In the genomic region with DNA sequence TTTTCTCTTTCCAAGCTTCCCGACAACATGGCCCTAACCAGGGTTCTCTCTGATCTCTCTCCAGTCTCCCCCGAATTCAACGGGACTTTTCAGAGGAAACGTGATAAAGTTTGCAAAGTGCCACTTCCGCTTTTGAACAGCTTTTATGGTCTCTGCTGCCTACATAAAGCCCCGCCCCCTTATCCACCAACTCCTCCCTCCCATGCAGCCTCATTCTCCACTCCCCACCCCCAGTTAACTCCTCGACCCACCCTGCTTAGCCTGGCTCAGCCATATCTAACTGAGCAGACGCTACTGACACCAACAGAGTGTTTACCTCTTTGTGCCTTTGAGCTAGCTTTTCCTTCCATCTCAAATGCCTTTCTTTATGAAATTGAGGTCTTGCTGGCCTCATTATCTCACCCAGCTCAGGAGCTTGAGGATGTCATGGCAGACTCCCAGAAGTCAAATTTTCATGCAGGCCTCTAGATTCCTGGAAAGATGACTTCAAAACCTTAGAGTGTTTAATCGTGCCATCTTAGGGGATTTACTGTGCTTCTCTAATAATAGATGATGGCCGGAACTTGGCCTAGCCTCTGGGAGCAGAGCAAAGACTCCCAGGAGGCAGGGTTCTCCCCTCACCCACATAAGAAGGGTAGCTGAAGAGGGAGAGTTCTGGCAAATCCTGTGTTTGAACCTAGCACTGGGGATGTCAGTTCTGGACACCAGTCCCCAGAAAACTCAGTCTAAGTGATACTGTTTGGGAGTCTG, we compare ENCODE assay signal across 9 cellular contexts.
A peak's percentile ranks its signal among the peaks of the same experiment; 100 is the strongest.
DNase-seq lines count a peak whose midpoint lies in the region; ATAC-seq, FAIRE-seq and TF ChIP-seq lines count a peak whose summit lies in the region.
"Had no signal": no experiment of that assay in that cellular context is flagged by ENCODE, and none has a peak within 500 bp of the region (broad histone marks: within the 10 kb centered on the region; RNA-seq: fewer than 3 reads in every experiment).

No MANE protein-coding gene starts in this region.

- TF ChIP-seq EP300 in esophagus muscularis mucosa (IDR thresholded peaks at IDR 0.05) (no peak), sigmoid colon (IDR thresholded peaks at IDR 0.05) (no peak)

- peak; percentile 79 for ATAC-seq in HG03175 (IDR thresholded peaks at IDR 0.05; ENCODE audit: unreplicated experiment)
- ATAC-seq in activated CD4-positive, CD25-positive, alpha-beta regulatory T cell treated with anti-CD3 and anti-CD28 coated beads, Interleukin-2, amount 50 U/mL, for 24 hours: peak; percentile 91 to 93

- POLR2A ChIA-PET in RWPE1 (lab: Yijun Ruan, JAX; ENCODE audit: low non-redundant PET): no interaction called here

- H3K27ac ChIP-seq in esophagus muscularis mucosa (replicated peaks in 1 of 4): peak overlapping the region in 3 of 4 donors; percentile 15 to 59 (median 45)
- H3K27ac ChIP-seq in thymus (ENCODE audit: low read depth): peak overlapping the region; percentile 31
- H3K27ac ChIP-seq in sigmoid colon: no peak overlapping the region
- H3K27ac ChIP-seq in RWPE1: no peak overlapping the region
- H3K27ac ChIP-seq: psoas muscle had no signal

- TF ChIP-seq POLR2A in esophagus muscularis mucosa (IDR thresholded peaks at IDR 0.05; ENCODE audit: low read depth) (no peak), sigmoid colon (IDR thresholded peaks at IDR 0.05) (no peak)

- CTCF ChIA-PET in RWPE1 (lab: Yijun Ruan, JAX): no interaction called here

- WGBS in esophagus muscularis mucosa: 61% methylated on average over 10 of the region's 10 CpGs
- 14% methylated on average over 10 of the region's 10 CpGs for WGBS in thymus
- WGBS in sigmoid colon, 2 donors: 20 to 24% methylated on average over 10 of the region's 10 CpGs

- peaks cover 0 to 5% (median 0%) of the 10 kb centered on the region in 4 donors for H3K9me3 ChIP-seq in esophagus muscularis mucosa
- H3K9me3 ChIP-seq in thymus (ENCODE audit: control insufficient read depth): no peaks in the 10 kb centered on the region
- no peaks in the 10 kb centered on the region for H3K9me3 ChIP-seq in sigmoid colon
- H3K9me3 ChIP-seq: psoas muscle had no signal

- FAIRE-seq in GM18507 (lab: Jason Lieb, UNC): peak; percentile 94

- H3K27me3 ChIP-seq in esophagus muscularis mucosa: no peaks in the 10 kb centered on the region
- no peaks in the 10 kb centered on the region for H3K27me3 ChIP-seq in thymus (ENCODE audit: control insufficient read depth, insufficient read depth)
- H3K27me3 ChIP-seq in sigmoid colon: no peaks in the 10 kb centered on the region

- TF ChIP-seq CTCF in esophagus muscularis mucosa (IDR thresholded peaks at IDR 0.05) (no peak), sigmoid colon (IDR thresholded peaks at IDR 0.05) (no peak), RWPE1 (conservative IDR thresholded peaks at IDR 0.05; ENCODE audit: low read depth) (no peak)

- intact Hi-C loops in esophagus muscularis mucosa (cut with DNase I): no loop called here
- intact Hi-C loops in sigmoid colon (cut with DNase I): no loop called here

- H3K4me3 ChIP-seq in esophagus muscularis mucosa (no peak overlapping the region), thymus (ENCODE audit: low read length) (peak overlapping the region; percentile 21), sigmoid colon (no peak overlapping the region)
- H3K4me3 ChIP-seq: psoas muscle had no signal

- DNase-seq in GM18507 (ENCODE audit: extremely low spot score, insufficient read length, low read depth) (peak; percentile 5), esophagus muscularis mucosa (ENCODE audit: extremely low spot score) (no peak), NCI-H510A (lab: John Stamatoyannopoulos, UW) (no peak), sigmoid colon (no peak), RWPE1 (ENCODE audit: low spot score) (no peak)
- DNase-seq: psoas muscle had no signal

- H3K36me3 ChIP-seq in esophagus muscularis mucosa (no peaks in the 10 kb centered on the region), thymus (ENCODE audit: control insufficient read depth, insufficient read depth) (no peaks in the 10 kb centered on the region), sigmoid colon (no peaks in the 10 kb centered on the region)

- H3K4me1 ChIP-seq in esophagus muscularis mucosa: peaks cover 0 to 16% (median 10%) of the 10 kb centered on the region in 4 donors
- H3K4me1 ChIP-seq in thymus (ENCODE audit: control insufficient read depth, insufficient read depth, low read length): peaks cover 2% of the 10 kb centered on the region
- peaks cover 0 to 4% (median 0%) of the 10 kb centered on the region in 4 donors for H3K4me1 ChIP-seq in sigmoid colon
- H3K4me1 ChIP-seq: psoas muscle had no signal

Comparison
In these comparisons a context has a peak if more than half of its experiments do, and no peak if none do; other contexts are left out.
1. H3K27ac ChIP-seq: peak in esophagus muscularis mucosa (3 of 4) and thymus (single experiment); none in sigmoid colon (0 of 4) and RWPE1 (single experiment).